In genomic region chr15:33344111-33344510, GRCh38 we compare ENCODE assay signal across 22 cellular contexts. TPM values are rescaled to one million over a fixed set of nuclear protein-coding genes. Genes with fewer than 3 reads are reported as not detected.
"Had no signal": no experiment of that assay in that cellular context is flagged by ENCODE, and none has a peak within 500 bp of the region (broad histone marks: within the 10 kb centered on the region; RNA-seq: fewer than 3 reads in every experiment).

No MANE protein-coding gene starts in this region.

- H3K36me3 ChIP-seq: esophagus muscularis mucosa, gastroesophageal sphincter, heart left ventricle, left lung, spleen, tibial artery had no signal

- DNase-seq: activated B cell treated with CpG ODN at 0.5 μM for 24 hours; activated CD4-positive, alpha-beta T cell treated with anti-CD3 and anti-CD28 coated beads for 48 hours; activated CD8-positive, alpha-beta T cell treated with anti-CD3 and anti-CD28 coated beads for 36 hours; activated naive CD4-positive, alpha-beta T cell; activated naive CD8-positive, alpha-beta T cell treated with anti-CD3 and anti-CD28 coated beads for 36 hours; activated T-cell treated with anti-CD3 and anti-CD28 coated beads, Interleukin-2, amount 50 U/mL, for 1 hour; amniotic stem cell; effector CD8-positive, alpha-beta T cell; heart left ventricle; left lung; nephron progenitor cell; nucleus accumbens; spleen; stimulated activated naive CD4-positive, alpha-beta T cell treated with Interleukin-2 at 50 U/mL for 16 hours; substantia nigra; tibial artery had no signal

- H3K27ac ChIP-seq: esophagus muscularis mucosa, gastroesophageal sphincter, heart left ventricle, left lung, spleen, tibial artery had no signal

- H3K9me3 Mint-ChIP-seq: activated B cell treated with CpG ODN at 0.5 μM for 24 hours; dendritic cell treated with granulocyte-macrophage colony-stimulating factor and Interleukin-4, amounts not matched to agents 40 ng/mL and 50 ng/mL, for 4 days had no signal

- H3K4me1 Mint-ChIP-seq: activated B cell treated with CpG ODN at 0.5 μM for 24 hours; activated naive CD8-positive, alpha-beta T cell treated with anti-CD3 and anti-CD28 coated beads for 36 hours; activated T-helper 17 cell treated with anti-CD3 and anti-CD28 coated beads, Interleukin-2, amount 50 U/mL, for 72 hours; mesothelial cell of epicardium; nephron progenitor cell had no signal

- H3K27ac Mint-ChIP-seq: activated B cell treated with CpG ODN at 0.5 μM for 24 hours; activated CD8-positive, alpha-beta T cell treated with anti-CD3 and anti-CD28 coated beads for 36 hours; activated naive CD8-positive, alpha-beta T cell treated with anti-CD3 and anti-CD28 coated beads for 36 hours; activated T-helper 17 cell treated with anti-CD3 and anti-CD28 coated beads, Interleukin-2, amount 50 U/mL, for 72 hours; dendritic cell treated with granulocyte-macrophage colony-stimulating factor and Interleukin-4, amounts not matched to agents 40 ng/mL and 50 ng/mL, for 4 days; mesothelial cell of epicardium; nephron progenitor cell had no signal

- H3K36me3 Mint-ChIP-seq: activated naive CD8-positive, alpha-beta T cell treated with anti-CD3 and anti-CD28 coated beads for 36 hours; mesothelial cell of epicardium had no signal

- H3K27me3 Mint-ChIP-seq: activated B cell treated with CpG ODN at 0.5 μM for 24 hours; activated CD8-positive, alpha-beta T cell treated with anti-CD3 and anti-CD28 coated beads for 36 hours; activated naive CD8-positive, alpha-beta T cell treated with anti-CD3 and anti-CD28 coated beads for 36 hours; dendritic cell treated with granulocyte-macrophage colony-stimulating factor and Interleukin-4, amounts not matched to agents 40 ng/mL and 50 ng/mL, for 4 days had no signal

- H3K27me3 ChIP-seq: esophagus muscularis mucosa, gastroesophageal sphincter, heart left ventricle, left lung, spleen, tibial artery had no signal

- H3K4me3 ChIP-seq: esophagus muscularis mucosa, gastroesophageal sphincter, heart left ventricle, left lung, spleen, tibial artery had no signal

- H3K4me3 Mint-ChIP-seq: activated B cell treated with CpG ODN at 0.5 μM for 24 hours; activated CD8-positive, alpha-beta T cell treated with anti-CD3 and anti-CD28 coated beads for 36 hours; activated naive CD8-positive, alpha-beta T cell treated with anti-CD3 and anti-CD28 coated beads for 36 hours; activated T-helper 17 cell treated with anti-CD3 and anti-CD28 coated beads, Interleukin-2, amount 50 U/mL, for 72 hours; dendritic cell treated with granulocyte-macrophage colony-stimulating factor and Interleukin-4, amounts not matched to agents 40 ng/mL and 50 ng/mL, for 4 days; mesothelial cell of epicardium; nephron progenitor cell had no signal

- ATAC-seq: activated CD8-positive, alpha-beta T cell treated with anti-CD3 and anti-CD28 coated beads for 36 hours; activated T-helper 17 cell treated with anti-CD3 and anti-CD28 coated beads, Interleukin-2, amount 50 U/mL, for 72 hours; gastroesophageal sphincter; heart left ventricle; left lung had no signal

- H3K4me1 ChIP-seq: esophagus muscularis mucosa, gastroesophageal sphincter, heart left ventricle, left lung, spleen, tibial artery had no signal

RNA-seq across cellular contexts. Expression of gene RYR3, which starts 33.3 kb away (rescaled TPM):
- total RNA-seq: activated B cell treated with CpG ODN at 0.5 μM for 24 hours; activated CD8-positive, alpha-beta T cell treated with anti-CD3 and anti-CD28 coated beads for 36 hours; activated naive CD8-positive, alpha-beta T cell treated with anti-CD3 and anti-CD28 coated beads for 36 hours; activated T-helper 17 cell treated with anti-CD3 and anti-CD28 coated beads, Interleukin-2, amount 50 U/mL, for 72 hours; lung microvascular endothelial cell had no signal
